In genomic region chr15:62477929-62478328, GRCh38 we compare ENCODE assay signal across 28 cellular contexts.
"Had no signal": no experiment of that assay in that cellular context is flagged by ENCODE, and none has a peak within 500 bp of the region (broad histone marks: within the 10 kb centered on the region; RNA-seq: fewer than 3 reads in every experiment).

No MANE protein-coding gene starts in this region.

- H3K27me3 ChIP-seq: heart right ventricle, hepatocyte, ovary, sigmoid colon, transverse colon, upper lobe of left lung, vagina had no signal

- H3K27ac ChIP-seq: heart right ventricle, hepatocyte, left ventricle myocardium inferior, ovary, sigmoid colon, transverse colon, upper lobe of left lung had no signal

- H2AFZ ChIP-seq: hepatocyte had no signal

- ATAC-seq: heart right ventricle; left colon; natural killer cell; right cardiac atrium; stimulated activated memory B cell treated with anti-CD40 and anti-IgM and Interleukin-4, amounts not matched to agents 10 μg/mL and 1 μg/mL and 100 μg/mL, for 72 hours; stimulated activated naive CD8-positive, alpha-beta T cell treated with anti-CD3 and anti-CD28 coated beads, Interleukin-15, amount 100 ng/mL, for 72 hours had no signal

- H3K4me3 ChIP-seq: heart right ventricle, hepatocyte, left ventricle myocardium inferior, lung, ovary, sigmoid colon, smooth muscle cell, transverse colon, upper lobe of left lung, vagina had no signal

- H3K36me3 ChIP-seq: heart right ventricle, left ventricle myocardium inferior, ovary, sigmoid colon, transverse colon, upper lobe of left lung, vagina had no signal

- H3K9me3 ChIP-seq: heart right ventricle, left ventricle myocardium inferior, ovary, sigmoid colon, transverse colon, upper lobe of left lung, vagina had no signal

- DNase-seq: heart right ventricle; immature natural killer cell; kidney; left colon; left ventricle myocardium inferior; mesendoderm; naive B cell; natural killer cell; nephron progenitor cell; ovary; retina; right cardiac atrium; sigmoid colon; stimulated activated CD4-positive, alpha-beta T cell treated with anti-CD3 and anti-CD28 coated beads, Interleukin-1b, Interleukin-23, amount 100 ng/mL, for 48 hours; stimulated activated CD4-positive, alpha-beta T cell treated with anti-CD3 and anti-CD28 coated beads, Interleukin-2, amount 100 ng/mL, for 48 hours; stimulated activated CD4-positive, alpha-beta T cell treated with anti-CD3 and anti-CD28 coated beads, Interleukin-4, amount 100 ng/mL, for 4 hours; stimulated activated CD8-positive, alpha-beta memory T cell treated with anti-CD3 and anti-CD28 coated beads, Interleukin-4, amount 100 ng/mL, for 48 hours; stimulated activated naive CD4-positive, alpha-beta T cell treated with Interleukin-2 at 50 U/mL for 16 hours; stimulated activated naive CD8-positive, alpha-beta T cell treated with anti-CD3 and anti-CD28 coated beads, Interleukin-15, amount 100 ng/mL, for 72 hours; substantia nigra; transverse colon; upper lobe of left lung had no signal

- FAIRE-seq: islet of Langerhans, kidney had no signal

- H3K4me2 ChIP-seq: hepatocyte, smooth muscle cell had no signal
